Comparison of ENCODE assay signal across 10 cellular contexts in the genomic region with DNA sequence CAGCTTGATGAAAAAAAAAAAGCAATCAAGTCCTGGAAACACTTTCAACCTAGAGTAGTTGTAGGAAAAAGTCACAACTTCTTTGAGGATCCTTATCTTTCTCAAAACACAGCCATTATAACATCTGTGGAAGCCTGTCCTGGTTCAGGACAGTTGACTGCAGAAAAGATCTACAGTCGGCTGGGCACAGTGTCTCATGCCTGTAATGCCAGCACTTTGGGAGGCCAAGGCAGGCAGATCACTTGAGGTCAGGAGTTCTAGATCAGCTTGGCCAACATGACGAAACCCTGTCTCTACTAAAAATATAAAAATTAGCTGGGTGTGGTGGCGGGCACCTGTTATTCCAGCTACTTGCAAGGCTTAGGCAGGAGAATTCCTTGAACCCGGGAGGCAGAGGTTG. TPM values are rescaled to one million over a fixed set of nuclear protein-coding genes. Genes with fewer than 3 reads are reported as not detected.
"Had no signal": no experiment of that assay in that cellular context is flagged by ENCODE, and none has a peak within 500 bp of the region (broad histone marks: within the 10 kb centered on the region; RNA-seq: fewer than 3 reads in every experiment).

No MANE protein-coding gene starts in this region.

RNA-seq across cellular contexts. Expression of a gene that starts 37.6 kb away (rescaled TPM):
- total RNA-seq: dermis blood vessel endothelial cell, epithelial cell of proximal tubule, fibroblast of villous mesenchyme, foreskin keratinocyte, frontal cortex, glomerular endothelial cell, kidney epithelial cell, lung microvascular endothelial cell had no signal
- polyA plus RNA-seq: endothelial cell of umbilical vein, foreskin keratinocyte, keratinocyte had no signal
